Comparison of ENCODE assay signal across 1 cellular context in the genomic region with DNA sequence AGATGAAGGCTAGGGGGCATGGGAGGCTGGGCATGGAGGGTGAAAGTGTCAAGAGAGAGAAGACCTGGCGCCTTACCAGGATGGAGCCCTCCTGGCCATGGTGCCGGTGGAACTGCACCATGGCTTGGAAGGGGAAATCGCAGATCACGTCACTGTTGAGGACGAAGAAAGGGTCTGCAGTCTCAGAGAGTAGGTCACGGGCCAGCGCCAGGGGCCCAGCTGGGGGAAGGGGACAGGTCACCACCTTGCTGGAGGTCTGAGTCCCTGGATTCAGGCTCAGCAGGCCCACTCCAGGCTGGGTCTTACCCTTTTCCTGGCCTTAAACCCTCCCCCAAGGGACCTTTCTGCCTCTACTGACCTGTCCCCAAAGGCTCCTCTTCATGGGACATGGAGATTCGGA.
TF ChIP-seq lines count a peak whose summit lies in the region.

No MANE protein-coding gene starts in this region.

TF ChIP-seq in H1, 55 proteins besides CTCF, POLR2A, EP300 and RAD21:
- TF ChIP-seq USF2 (IDR thresholded peaks at IDR 0.05; ENCODE audit: low read length) (no peak), RFX5 (IDR thresholded peaks at IDR 0.05; ENCODE audit: borderline replicate concordance, low read depth, low read length) (no peak)
TF ChIP-seq in H1: peak in this region for 0.
